Comparison of ENCODE assay signal across 8 cellular contexts in genomic region chr14:39233680-39234326, GRCh38. TPM values are rescaled to one million over a fixed set of nuclear protein-coding genes. Genes with fewer than 3 reads are reported as not detected.
DNase-seq lines count a peak whose midpoint lies in the region; ATAC-seq and TF ChIP-seq lines count a peak whose summit lies in the region.

TSS of gene MIA2 (plus strand) at chr14:39233915. CDS start at chr14:39234115, 200 bp downstream.

- no peaks in the 10 kb centered on the region for H3K79me1 ChIP-seq in H9 (ENCODE audit: insufficient read depth, low read depth, low read length, poor library complexity, severe bottlenecking)

- no peaks in the 10 kb centered on the region for H3K23me2 ChIP-seq in H9 (ENCODE audit: insufficient read length, low read depth, low read length, poor library complexity, severe bottlenecking)

- TF ChIP-seq CTCF in H9 (conservative IDR thresholded peaks at IDR 0.05): no peak
- no peak for TF ChIP-seq CTCF in right atrium auricular region (IDR thresholded peaks at IDR 0.05)
- TF ChIP-seq CTCF in gastrocnemius medialis (IDR thresholded peaks at IDR 0.05 in 4 of 5, conservative IDR thresholded peaks at IDR 0.05 in 1 of 5): no peak
- TF ChIP-seq CTCF in BE2C (IDR thresholded peaks at IDR 0.05; ENCODE audit: low read depth, low read length): no peak

- no peak within 1 kb of the TSS for H2BK12ac ChIP-seq in H9 (ENCODE audit: insufficient read length, low read depth, low read length)

- H3K27me3 ChIP-seq in H9 (ENCODE audit: insufficient read depth, low read length) (no peaks in the 10 kb centered on the region), right atrium auricular region (no peaks in the 10 kb centered on the region), gastrocnemius medialis (no peaks in the 10 kb centered on the region), BE2C (no peaks in the 10 kb centered on the region)

- no peak within 1 kb of the TSS for H3K4me2 ChIP-seq in H9 (ENCODE audit: insufficient read depth, insufficient read length, low read length)

- no peak within 1 kb of the TSS for H4K5ac ChIP-seq in H9 (ENCODE audit: insufficient read length, low read depth, low read length)

- in situ Hi-C loops in gastrocnemius medialis (cut with MboI; ENCODE audit: low sequenced_read_pairs in 4 of 4): no loop called here

- no peak within 1 kb of the TSS for H3K27ac Mint-ChIP-seq in H9
- peak within 1 kb of the TSS; percentile 61 for H3K27ac Mint-ChIP-seq in activated T-helper 2 cell treated with anti-CD3 and anti-CD28 coated beads, Interferon-gamma antibody, Interleukin-2, Interleukin-4, amounts not matched to agents 10 μg/mL and 5 μg/mL and 100 μg/mL, durations not matched to agents 14 hours and 24 hours and 36 hours

- H3K27me3 Mint-ChIP-seq in H9 (ENCODE audit: low read depth): no peaks in the 10 kb centered on the region
- no peaks in the 10 kb centered on the region for H3K27me3 Mint-ChIP-seq in activated T-helper 2 cell treated with anti-CD3 and anti-CD28 coated beads, Interferon-gamma antibody, Interleukin-2, Interleukin-4, amounts not matched to agents 10 μg/mL and 5 μg/mL and 100 μg/mL, durations not matched to agents 14 hours and 24 hours and 36 hours (ENCODE audit: low read depth)

- H3K9me3 ChIP-seq in H9 (ENCODE audit: control insufficient read depth, low read depth, low read length): no peaks in the 10 kb centered on the region
- no peaks in the 10 kb centered on the region for H3K9me3 ChIP-seq in right atrium auricular region
- no peaks in the 10 kb centered on the region for H3K9me3 ChIP-seq in gastrocnemius medialis
- no peaks in the 10 kb centered on the region for H3K9me3 ChIP-seq in BE2C

- H3K18ac ChIP-seq in H9 (ENCODE audit: insufficient read length, low read depth, low read length): no peak within 1 kb of the TSS

- no peak within 1 kb of the TSS for H2AK5ac ChIP-seq in H9 (ENCODE audit: insufficient read length, low read length)

- 0 out of 4 replicates have a peak, but pooled peaks cover 3% of the 10 kb centered on the region in 2 experiments for H3K4me1 Mint-ChIP-seq in H9
- H3K4me1 Mint-ChIP-seq in activated T-helper 2 cell treated with anti-CD3 and anti-CD28 coated beads, Interferon-gamma antibody, Interleukin-2, Interleukin-4, amounts not matched to agents 10 μg/mL and 5 μg/mL and 100 μg/mL, durations not matched to agents 14 hours and 24 hours and 36 hours (ENCODE audit: low read depth): peaks cover 41% of the 10 kb centered on the region

- H4K91ac ChIP-seq in H9 (ENCODE audit: insufficient read length, low read depth, low read length): no peak within 1 kb of the TSS

- TF ChIP-seq POLR2A in gastrocnemius medialis (IDR thresholded peaks at IDR 0.05): no peak

- H3K23ac ChIP-seq in H9 (ENCODE audit: insufficient read length, low read depth, low read length): no peak within 1 kb of the TSS

- no peaks in the 10 kb centered on the region for H3K36me3 Mint-ChIP-seq in H9 (ENCODE audit: insufficient read depth in 1 of 3, low read depth in 3 of 3)
- H3K36me3 Mint-ChIP-seq in activated T-helper 2 cell treated with anti-CD3 and anti-CD28 coated beads, Interferon-gamma antibody, Interleukin-2, Interleukin-4, amounts not matched to agents 10 μg/mL and 5 μg/mL and 100 μg/mL, durations not matched to agents 14 hours and 24 hours and 36 hours (ENCODE audit: low read depth): no peaks in the 10 kb centered on the region

- H2AFZ ChIP-seq in H9 (ENCODE audit: low read length): no peak within 1 kb of the TSS

- H3K14ac ChIP-seq in H9 (ENCODE audit: insufficient read depth, low read length): no peak within 1 kb of the TSS

- DNase-seq in H9 (no peak), right atrium auricular region (ENCODE audit: low spot score) (no peak), gastrocnemius medialis (no peak), caudate nucleus (lab: John Stamatoyannopoulos, UW) (no peak), activated gamma-delta T cell (lab: John Stamatoyannopoulos, UW) (no peak), BE2C (no peak)
- DNase-seq in activated T-helper 2 cell treated with anti-CD3 and anti-CD28 coated beads, Interferon-gamma antibody, Interleukin-2, Interleukin-4, amounts not matched to agents 10 μg/mL and 5 μg/mL and 100 μg/mL, durations not matched to agents 14 hours and 24 hours and 36 hours (ENCODE audit: low spot score): no peak

- no peak within 1 kb of the TSS for H2BK5ac ChIP-seq in H9 (ENCODE audit: insufficient read length, low read length)

- H4K8ac ChIP-seq in H9 (replicated peaks; ENCODE audit: insufficient read length, low read depth, low read length): no peak within 1 kb of the TSS

- H3K4me3 ChIP-seq in right atrium auricular region: no peak within 1 kb of the TSS
- H3K4me3 ChIP-seq in gastrocnemius medialis: no peak within 1 kb of the TSS
- H3K4me3 ChIP-seq in BE2C (ENCODE audit: low read depth, low read length): no peak within 1 kb of the TSS

- H3K27ac ChIP-seq in H9 (ENCODE audit: insufficient read length, low read depth, low read length) (no peak within 1 kb of the TSS), right atrium auricular region (no peak within 1 kb of the TSS), gastrocnemius medialis (no peak within 1 kb of the TSS), caudate nucleus (ENCODE audit: low read depth, low read length) (no peak within 1 kb of the TSS)

- no peaks in the 10 kb centered on the region for H3K36me3 ChIP-seq in right atrium auricular region
- no peaks in the 10 kb centered on the region for H3K36me3 ChIP-seq in gastrocnemius medialis
- H3K36me3 ChIP-seq in BE2C: no peaks in the 10 kb centered on the region

- H2BK120ac ChIP-seq in H9 (ENCODE audit: low read depth, low read length, poor library complexity, severe bottlenecking): no peak within 1 kb of the TSS

- H2BK15ac ChIP-seq in H9 (ENCODE audit: low read depth, low read length): no peak within 1 kb of the TSS

- H3K4me3 Mint-ChIP-seq in H9: no peak within 1 kb of the TSS
- H3K4me3 Mint-ChIP-seq in activated T-helper 2 cell treated with anti-CD3 and anti-CD28 coated beads, Interferon-gamma antibody, Interleukin-2, Interleukin-4, amounts not matched to agents 10 μg/mL and 5 μg/mL and 100 μg/mL, durations not matched to agents 14 hours and 24 hours and 36 hours (ENCODE audit: low read depth): no peak within 1 kb of the TSS

- H4K20me1 ChIP-seq in H9 (ENCODE audit: control insufficient read depth, insufficient read depth, insufficient read length): no peaks in the 10 kb centered on the region

- intact Hi-C loops in activated T-helper 2 cell treated with anti-CD3 and anti-CD28 coated beads, Interferon-gamma antibody, Interleukin-2, Interleukin-4, amounts not matched to agents 10 μg/mL and 5 μg/mL and 100 μg/mL, durations not matched to agents 14 hours and 24 hours and 36 hours (cut with micrococcal nuclease): no loop called here
- intact Hi-C loops in gastrocnemius medialis (cut with DNase I; ENCODE audit: low total_unique reads): loop anchor here (5.0 kb wide), 1 partner anchor 133 kb away; no protein-coding TSS in a partner anchor

- ATAC-seq in gastrocnemius medialis: no peak
- ATAC-seq in HG02885 (IDR thresholded peaks at IDR 0.05; ENCODE audit: poor library complexity, unreplicated experiment): no peak

- no peak within 1 kb of the TSS for H3T11ph ChIP-seq in H9 (ENCODE audit: low read length)

- no peaks in the 10 kb centered on the region for H3K9me3 Mint-ChIP-seq in H9
- H3K9me3 Mint-ChIP-seq in activated T-helper 2 cell treated with anti-CD3 and anti-CD28 coated beads, Interferon-gamma antibody, Interleukin-2, Interleukin-4, amounts not matched to agents 10 μg/mL and 5 μg/mL and 100 μg/mL, durations not matched to agents 14 hours and 24 hours and 36 hours: no peaks in the 10 kb centered on the region

- H3K56ac ChIP-seq in H9 (ENCODE audit: insufficient read length, low read depth, low read length): no peak within 1 kb of the TSS

- H3K4ac ChIP-seq in H9 (ENCODE audit: low read depth, low read length): no peak within 1 kb of the TSS

- no peak within 1 kb of the TSS for H2BK20ac ChIP-seq in H9 (ENCODE audit: low read depth, low read length, poor library complexity, severe bottlenecking)

- no CpG with 5 or more reads among the region's 7 CpGs for WGBS in H9 (ENCODE audit: extremely low coverage, insufficient read length, low lambda C conversion rate)

- H3K79me2 ChIP-seq in H9 (ENCODE audit: insufficient read depth, low read length): no peaks in the 10 kb centered on the region

- H3K4me1 ChIP-seq in H9 (ENCODE audit: insufficient read depth, low read length) (no peaks in the 10 kb centered on the region), right atrium auricular region (no peaks in the 10 kb centered on the region), gastrocnemius medialis (peaks cover 0 to 4% of the 10 kb centered on the region in 2 donors), BE2C (no peaks in the 10 kb centered on the region)

- H3K9ac ChIP-seq in H9 (ENCODE audit: extremely low read depth, insufficient read length, low read length): no peak within 1 kb of the TSS

RNA-seq across cellular contexts. Expression of gene MIA2, which starts in this region (rescaled TPM):
- total RNA-seq in H9 (2021) (15.0 and 15.3 TPM in 2 replicates), right atrium auricular region (10 to 100 TPM; 14.2 to 34.2 TPM), gastrocnemius medialis (10 to 100 TPM; 13.6 to 30.9 (median 20.7) TPM)
- 17.0 and 17.5 TPM in 2 replicates for total RNA-seq in activated T-helper 2 cell treated with anti-CD3 and anti-CD28 coated beads, Interferon-gamma antibody, Interleukin-2, Interleukin-4, amounts not matched to agents 10 μg/mL and 5 μg/mL and 100 μg/mL, durations not matched to agents 14 hours and 24 hours and 36 hours
- polyA plus RNA-seq in BE2C (2012; ENCODE audit: insufficient read depth, insufficient read length, low read depth): 15.7 TPM
